27 cellular contexts compared by ENCODE assay signal in the genomic region with DNA sequence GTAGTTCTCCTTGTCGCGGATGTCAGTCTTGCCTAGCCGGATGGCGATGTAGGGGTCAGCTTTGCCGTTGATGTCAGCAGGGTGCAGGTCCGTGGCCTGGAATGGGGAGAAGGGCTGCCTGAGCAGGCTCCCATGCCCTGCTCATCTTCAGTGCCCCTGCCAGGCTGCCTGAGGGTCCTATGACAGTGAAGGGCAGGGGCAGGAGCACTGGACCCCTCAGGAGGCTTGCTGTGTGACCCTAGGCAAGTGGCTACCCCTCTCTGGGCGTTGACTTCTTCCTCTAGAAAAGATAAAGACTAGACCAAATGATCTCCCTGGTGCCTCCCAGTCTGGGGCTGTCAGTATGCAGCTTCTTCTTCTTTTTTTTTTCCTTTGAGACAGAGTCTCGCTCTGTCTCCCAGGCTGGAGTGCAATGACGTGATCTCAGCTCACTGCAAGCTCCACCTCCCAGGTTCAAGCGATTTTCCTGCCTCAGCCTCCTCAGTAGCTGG. TPM values are rescaled to one million over a fixed set of nuclear protein-coding genes. Genes with fewer than 3 reads are reported as not detected.
"Had no signal": no experiment of that assay in that cellular context is flagged by ENCODE, and none has a peak within 500 bp of the region (broad histone marks: within the 10 kb centered on the region; RNA-seq: fewer than 3 reads in every experiment).

No MANE protein-coding gene starts in this region.

- H3K4me3 ChIP-seq: coronary artery, esophagus muscularis mucosa, gastroesophageal sphincter, heart left ventricle, hepatocyte, left lung, lower lobe of right lung, pancreas, right lobe of liver, testis, tibial artery had no signal

- H3K4me1 ChIP-seq: foreskin keratinocyte, gastroesophageal sphincter, lower lobe of right lung, pancreas, right lobe of liver, testis had no signal

- H3K9me3 ChIP-seq: pancreas, right lobe of liver, testis had no signal

- ATAC-seq: foreskin keratinocyte; gastroesophageal sphincter; heart left ventricle; left lung; lower lobe of right lung; naive thymus-derived CD8-positive, alpha-beta T cell; pancreas; right lobe of liver; stimulated activated memory B cell treated with anti-CD40 and anti-IgM and Interleukin-4, amounts not matched to agents 10 μg/mL and 1 μg/mL and 100 μg/mL, for 72 hours; stimulated activated naive CD8-positive, alpha-beta T cell treated with anti-CD3 and anti-CD28 coated beads, Interleukin-15, Interleukin-2, amounts not matched to agents 100 U/mL and 50 U/mL, for 24 hours had no signal

- H3K36me3 ChIP-seq: esophagus muscularis mucosa, gastroesophageal sphincter, heart left ventricle, left lung, lower lobe of right lung, pancreas, right lobe of liver, tibial artery had no signal

- H3K27ac ChIP-seq: coronary artery, esophagus muscularis mucosa, foreskin keratinocyte, gastroesophageal sphincter, heart left ventricle, hepatocyte, left lung, lower lobe of right lung, pancreas, right lobe of liver, testis, tibial artery had no signal

- FAIRE-seq: endothelial cell of umbilical vein, pancreas had no signal

- DNase-seq: dermis blood vessel endothelial cell; effector memory CD4-positive, alpha-beta T cell; foreskin keratinocyte; left cardiac atrium; nephron progenitor cell; occipital lobe; stimulated activated CD4-positive, alpha-beta T cell treated with anti-CD3 and anti-CD28 coated beads, Interleukin-4, amount 100 ng/mL, for 4 hours; stimulated activated naive CD8-positive, alpha-beta T cell treated with anti-CD3 and anti-CD28 coated beads, Interleukin-15, Interleukin-2, amounts not matched to agents 100 U/mL and 50 U/mL, for 24 hours; substantia nigra; testis; tibial artery had no signal

RNA-seq across cellular contexts. Expression of a gene that starts 11.9 kb away (rescaled TPM):
- total RNA-seq: chondrocyte, epithelial cell of proximal tubule, fibroblast of lung, foreskin keratinocyte, kidney epithelial cell had no signal
- polyA plus RNA-seq: fibroblast of lung, foreskin keratinocyte had no signal
